ENCODE assay signal across 8 cellular contexts in the genomic region with DNA sequence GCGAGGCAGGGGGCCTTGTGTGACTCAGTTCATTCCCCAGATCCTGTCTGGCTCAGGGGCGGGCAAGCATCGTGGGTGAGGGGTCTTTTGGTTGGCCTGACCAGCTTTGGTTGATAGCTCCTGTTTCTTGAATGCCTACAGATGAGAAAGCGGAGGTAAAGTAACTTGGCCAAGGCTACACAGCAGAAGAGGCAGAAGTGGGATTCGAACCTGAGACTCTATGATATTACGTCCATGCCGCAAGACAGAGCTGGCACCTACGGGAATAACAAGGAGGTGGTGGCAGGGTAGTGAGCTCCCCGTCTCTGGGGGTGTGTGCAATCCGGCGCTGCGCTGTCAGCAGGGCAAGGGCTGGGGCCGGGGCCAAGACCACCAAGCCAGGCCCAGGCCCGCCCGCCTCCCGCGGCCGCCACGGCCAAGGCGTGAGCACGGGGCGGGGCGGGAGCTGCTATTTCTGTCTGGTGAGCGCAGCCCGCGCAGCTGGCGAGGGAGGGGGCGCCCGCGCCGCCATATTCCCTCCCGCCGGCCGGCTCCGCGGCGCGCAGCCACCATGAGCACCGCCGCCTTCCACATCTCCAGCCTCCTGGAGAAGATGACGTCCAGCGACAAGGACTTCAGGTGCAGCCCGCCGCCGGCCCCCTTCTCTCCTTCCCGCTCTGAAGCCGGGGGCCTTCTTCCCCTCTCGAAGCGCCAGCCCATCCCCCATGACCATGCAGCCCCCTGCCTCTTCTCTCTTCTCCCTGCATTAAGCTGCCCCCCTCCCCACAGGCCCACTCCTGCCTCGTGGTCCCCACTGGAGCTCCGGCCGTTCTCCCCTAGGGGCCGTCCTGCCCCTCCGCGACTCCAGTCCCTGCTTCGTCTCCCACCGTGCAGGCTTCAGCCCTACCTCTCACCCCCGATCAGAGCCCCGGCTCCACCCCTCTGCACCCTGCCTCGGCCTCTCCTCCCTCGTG. TPM values are rescaled to one million over a fixed set of nuclear protein-coding genes. Genes with fewer than 3 reads are reported as not detected.
DNase-seq lines count a peak whose midpoint lies in the region; ATAC-seq and TF ChIP-seq lines count a peak whose summit lies in the region.

Gene CAND2 (plus strand): TSS at position 510 of the 953 bp plus-strand sequence. CDS start 41 bp downstream, at position 551.

- peak within 1 kb of the TSS; percentile 65 for H3K4me3 Mint-ChIP-seq in natural killer cell treated with Interleukin-12 subunit alpha and Interleukin-12 subunit beta and Interleukin-15 and Interleukin-18, amount 100 ng/mL, for 72 hours

- H3K27ac Mint-ChIP-seq in natural killer cell treated with Interleukin-12 subunit alpha and Interleukin-12 subunit beta and Interleukin-15 and Interleukin-18, amount 100 ng/mL, for 72 hours, result no peak within 1 kb of the TSS

- peak within 1 kb of the TSS; percentile 65 to 71 for H3K4me3 ChIP-seq in foreskin fibroblast (ENCODE audit: low read depth in 1 of 2, low read length in 2 of 2)

- H3K27me3 Mint-ChIP-seq in natural killer cell treated with Interleukin-12 subunit alpha and Interleukin-12 subunit beta and Interleukin-15 and Interleukin-18, amount 100 ng/mL, for 72 hours, result peaks cover 3 to 11% of the 10 kb centered on the region in 2 donors

- H3K9me3 Mint-ChIP-seq in natural killer cell treated with Interleukin-12 subunit alpha and Interleukin-12 subunit beta and Interleukin-15 and Interleukin-18, amount 100 ng/mL, for 72 hours, result no peaks in the 10 kb centered on the region

- no peaks in the 10 kb centered on the region for H3K36me3 Mint-ChIP-seq in natural killer cell treated with Interleukin-12 subunit alpha and Interleukin-12 subunit beta and Interleukin-15 and Interleukin-18, amount 100 ng/mL, for 72 hours

- peak; percentile 58 to 61 for ATAC-seq in natural killer cell treated with Interleukin-12 subunit alpha and Interleukin-12 subunit beta and Interleukin-15 and Interleukin-18, amount 100 ng/mL, for 72 hours
- no peak for ATAC-seq in HG02938 (IDR thresholded peaks at IDR 0.05; ENCODE audit: unreplicated experiment)

- peaks cover 0 to 6% of the 10 kb centered on the region in 2 donors for H3K4me1 Mint-ChIP-seq in natural killer cell treated with Interleukin-12 subunit alpha and Interleukin-12 subunit beta and Interleukin-15 and Interleukin-18, amount 100 ng/mL, for 72 hours (ENCODE audit: low read depth in 2 of 2)

- TF ChIP-seq CTCF in GM20000 (IDR thresholded peaks at IDR 0.05; ENCODE audit: extremely low read depth, missing control alignments), result no peak
- TF ChIP-seq CTCF in foreskin fibroblast (IDR thresholded peaks at IDR 0.05; ENCODE audit: low read depth, low read length), result no peak

- DNase-seq in GM20000 (ENCODE audit: low spot score) (peak; percentile 51), NCI-H446 (lab: John Stamatoyannopoulos, UW) (peak; percentile 15 to 69), foreskin fibroblast (peak; percentile 14 to 71), ureter (ENCODE audit: low spot score) (peak; percentile 65), NCI-H1694 treated with DMSO at 0.1 percent for 48 hours (lab: John Stamatoyannopoulos, UW) (no peak)
- peak; percentile 77 for DNase-seq in activated effector memory CD4-positive, alpha-beta T cell treated with anti-CD3 and anti-CD28 coated beads, Interleukin-2, amount 50 U/mL, for 16 hours
- no peak for DNase-seq in natural killer cell treated with Interleukin-12 subunit alpha and Interleukin-12 subunit beta and Interleukin-15 and Interleukin-18, amount 100 ng/mL, for 72 hours (ENCODE audit: low spot score)

RNA-seq across cellular contexts. Expression of gene CAND2, which starts in this region (rescaled TPM):
- total RNA-seq in natural killer cell treated with Interleukin-12 subunit alpha and Interleukin-12 subunit beta and Interleukin-15 and Interleukin-18, amount 100 ng/mL, for 72 hours, result under 1 TPM; 0.45 to 0.62 TPM
- total RNA-seq in ureter, result 13.7 TPM

Comparison
In these comparisons a context has a peak if more than half of its experiments do, and no peak if none do; other contexts are left out.
1. Peak in ATAC-seq in natural killer cell treated with Interleukin-12 subunit alpha and Interleukin-12 subunit beta and Interleukin-15 and Interleukin-18, amount 100 ng/mL, for 72 hours; RNA of the gene not detected or under 1 TPM.
2. DNase-seq: peak in GM20000 (single experiment), NCI-H446 (2 of 2), activated effector memory CD4-positive, alpha-beta T cell treated with anti-CD3 and anti-CD28 coated beads, Interleukin-2, amount 50 U/mL, for 16 hours (single experiment), foreskin fibroblast (2 of 2) and ureter (single experiment); none in natural killer cell treated with Interleukin-12 subunit alpha and Interleukin-12 subunit beta and Interleukin-15 and Interleukin-18, amount 100 ng/mL, for 72 hours (single experiment) and NCI-H1694 treated with DMSO at 0.1 percent for 48 hours (single experiment).